ENCODE assay signal across 27 cellular contexts in the genomic region with DNA sequence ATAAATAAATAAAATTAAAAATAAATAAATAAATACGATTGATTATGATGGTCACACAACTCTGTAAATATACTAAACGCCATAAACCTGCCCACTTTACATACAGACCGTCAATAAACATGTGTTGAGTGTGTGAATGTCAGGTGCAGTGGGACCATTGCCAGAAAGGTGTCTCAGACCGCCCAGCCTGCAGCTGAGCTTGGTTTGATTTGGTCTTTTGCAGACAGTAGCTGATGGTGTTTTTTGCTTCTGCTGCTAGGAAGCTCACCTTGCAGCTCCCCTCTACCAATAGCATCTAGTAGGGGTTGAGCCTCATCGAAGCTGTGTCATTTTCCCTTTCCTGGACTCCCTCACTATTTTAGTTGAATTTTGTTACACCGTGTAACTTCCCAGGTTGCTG. TPM values are rescaled to one million over a fixed set of nuclear protein-coding genes. Genes with fewer than 3 reads are reported as not detected.
"Had no signal": no experiment of that assay in that cellular context is flagged by ENCODE, and none has a peak within 500 bp of the region (broad histone marks: within the 10 kb centered on the region; RNA-seq: fewer than 3 reads in every experiment).

No MANE protein-coding gene starts in this region.

- H3K9me3 ChIP-seq: right lobe of liver, thoracic aorta, vagina had no signal

- H3K27ac ChIP-seq: right lobe of liver, thoracic aorta, vagina, WERI-Rb-1 had no signal

- H3K36me3 ChIP-seq: right lobe of liver, thoracic aorta, vagina, WERI-Rb-1 had no signal

- H3K27ac Mint-ChIP-seq: activated CD4-positive, alpha-beta T cell treated with anti-CD3 and anti-CD28 coated beads, Interleukin-2, amount 10 ng/mL, durations not matched to agents 7 days and 5 days; activated CD8-positive, alpha-beta T cell treated with anti-CD3 and anti-CD28 coated beads for 36 hours; activated naive CD4-positive, alpha-beta T cell treated with anti-CD3 and anti-CD28 coated beads, Interleukin-2, amount 50 U/mL, for 24 hours; activated naive CD8-positive, alpha-beta T cell treated with anti-CD3 and anti-CD28 coated beads, Interleukin-2, amount 50 U/mL, for 24 hours; activated T-helper 2 cell treated with anti-CD3 and anti-CD28 coated beads, Interferon-gamma antibody, Interleukin-2, Interleukin-4, amounts not matched to agents 10 μg/mL and 5 μg/mL and 100 μg/mL, durations not matched to agents 14 hours and 24 hours and 36 hours; immature natural killer cell; natural killer cell treated with Interleukin-12 subunit alpha and Interleukin-12 subunit beta and Interleukin-15 and Interleukin-18, amount 100 ng/mL, for 72 hours; stimulated activated naive CD8-positive, alpha-beta T cell treated with anti-CD3 and anti-CD28 coated beads, Interleukin-15, Interleukin-2, amounts not matched to agents 100 ng/mL and 50 ng/mL, for 24 hours; T-helper 1 cell treated with Interleukin-12 subunit alpha and Interleukin-12 subunit beta and Interleukin-4 antibody, amounts not matched to agents 30 μg/mL and 1 μg/mL, for 36 hours; type B pancreatic cell had no signal

- DNase-seq: activated CD4-positive, alpha-beta T cell treated with anti-CD3 and anti-CD28 coated beads for 1 hour; activated CD4-positive, alpha-beta T cell treated with anti-CD3 and anti-CD28 coated beads, Interleukin-2, amount 10 ng/mL, durations not matched to agents 7 days and 5 days; activated CD8-positive, alpha-beta T cell treated with anti-CD3 and anti-CD28 coated beads for 36 hours; activated naive CD8-positive, alpha-beta T cell treated with anti-CD3 and anti-CD28 coated beads, Interleukin-2, amount 50 U/mL, for 24 hours; activated T-cell treated with anti-CD3 and anti-CD28 coated beads, Interleukin-2, amount 50 U/mL, for 4 hours; amygdala; caudate nucleus; foreskin fibroblast; head of caudate nucleus; hypothalamus; immature natural killer cell; kidney; mesendoderm; right lobe of liver; stimulated activated CD4-positive, alpha-beta T cell treated with anti-CD3 and anti-CD28 coated beads, Interleukin-12 subunit alpha, Interleukin-12 subunit beta, amount 100 ng/mL, for 4 hours; stimulated activated CD4-positive, alpha-beta T cell treated with anti-CD3 and anti-CD28 coated beads, Interleukin-4, amount 100 ng/mL, for 1 hour; T1000; WERI-Rb-1 had no signal

- H3K9me3 Mint-ChIP-seq: activated naive CD4-positive, alpha-beta T cell treated with anti-CD3 and anti-CD28 coated beads, Interleukin-2, amount 50 U/mL, for 24 hours; activated naive CD8-positive, alpha-beta T cell treated with anti-CD3 and anti-CD28 coated beads, Interleukin-2, amount 50 U/mL, for 24 hours; activated T-cell treated with anti-CD3 and anti-CD28 coated beads, Interleukin-2, amount 50 U/mL, for 4 hours; activated T-helper 2 cell treated with anti-CD3 and anti-CD28 coated beads, Interferon-gamma antibody, Interleukin-2, Interleukin-4, amounts not matched to agents 10 μg/mL and 5 μg/mL and 100 μg/mL, durations not matched to agents 14 hours and 24 hours and 36 hours; immature natural killer cell; natural killer cell treated with Interleukin-12 subunit alpha and Interleukin-12 subunit beta and Interleukin-15 and Interleukin-18, amount 100 ng/mL, for 72 hours; stimulated activated naive CD8-positive, alpha-beta T cell treated with anti-CD3 and anti-CD28 coated beads, Interleukin-15, Interleukin-2, amounts not matched to agents 100 ng/mL and 50 ng/mL, for 24 hours; T-helper 1 cell treated with Interleukin-12 subunit alpha and Interleukin-12 subunit beta and Interleukin-4 antibody, amounts not matched to agents 30 μg/mL and 1 μg/mL, for 36 hours; type B pancreatic cell had no signal

- H3K4me3 Mint-ChIP-seq: activated CD4-positive, alpha-beta T cell treated with anti-CD3 and anti-CD28 coated beads, Interleukin-2, amount 10 ng/mL, durations not matched to agents 7 days and 5 days; activated CD8-positive, alpha-beta T cell treated with anti-CD3 and anti-CD28 coated beads for 36 hours; activated naive CD4-positive, alpha-beta T cell treated with anti-CD3 and anti-CD28 coated beads, Interleukin-2, amount 50 U/mL, for 24 hours; activated naive CD8-positive, alpha-beta T cell treated with anti-CD3 and anti-CD28 coated beads, Interleukin-2, amount 50 U/mL, for 24 hours; activated T-cell treated with anti-CD3 and anti-CD28 coated beads, Interleukin-2, amount 50 U/mL, for 4 hours; immature natural killer cell; natural killer cell treated with Interleukin-12 subunit alpha and Interleukin-12 subunit beta and Interleukin-15 and Interleukin-18, amount 100 ng/mL, for 72 hours; stimulated activated naive CD8-positive, alpha-beta T cell treated with anti-CD3 and anti-CD28 coated beads, Interleukin-15, Interleukin-2, amounts not matched to agents 100 ng/mL and 50 ng/mL, for 24 hours; T-helper 1 cell treated with Interleukin-12 subunit alpha and Interleukin-12 subunit beta and Interleukin-4 antibody, amounts not matched to agents 30 μg/mL and 1 μg/mL, for 36 hours; type B pancreatic cell had no signal

- H3K4me1 Mint-ChIP-seq: activated CD4-positive, alpha-beta T cell treated with anti-CD3 and anti-CD28 coated beads, Interleukin-2, amount 10 ng/mL, durations not matched to agents 7 days and 5 days; activated naive CD4-positive, alpha-beta T cell treated with anti-CD3 and anti-CD28 coated beads, Interleukin-2, amount 50 U/mL, for 24 hours; activated naive CD8-positive, alpha-beta T cell treated with anti-CD3 and anti-CD28 coated beads, Interleukin-2, amount 50 U/mL, for 24 hours; immature natural killer cell had no signal

- H3K4me3 ChIP-seq: right lobe of liver, thoracic aorta, vagina had no signal

- H3K36me3 Mint-ChIP-seq: activated naive CD4-positive, alpha-beta T cell treated with anti-CD3 and anti-CD28 coated beads, Interleukin-2, amount 50 U/mL, for 24 hours; natural killer cell treated with Interleukin-12 subunit alpha and Interleukin-12 subunit beta and Interleukin-15 and Interleukin-18, amount 100 ng/mL, for 72 hours; type B pancreatic cell had no signal

- H3K27me3 ChIP-seq: right lobe of liver, vagina had no signal

- ATAC-seq: activated CD8-positive, alpha-beta T cell treated with anti-CD3 and anti-CD28 coated beads for 36 hours; activated naive CD8-positive, alpha-beta T cell treated with anti-CD3 and anti-CD28 coated beads, Interleukin-2, amount 50 U/mL, for 24 hours; activated T-cell treated with anti-CD3 and anti-CD28 coated beads, Interleukin-2, amount 50 U/mL, for 4 hours; esophagus mucosa; natural killer cell treated with Interleukin-12 subunit alpha and Interleukin-12 subunit beta and Interleukin-15 and Interleukin-18, amount 100 ng/mL, for 72 hours; right lobe of liver had no signal

- H3K4me1 ChIP-seq: right lobe of liver, vagina had no signal

- H3K27me3 Mint-ChIP-seq: activated CD8-positive, alpha-beta T cell treated with anti-CD3 and anti-CD28 coated beads for 36 hours; activated naive CD4-positive, alpha-beta T cell treated with anti-CD3 and anti-CD28 coated beads, Interleukin-2, amount 50 U/mL, for 24 hours; natural killer cell treated with Interleukin-12 subunit alpha and Interleukin-12 subunit beta and Interleukin-15 and Interleukin-18, amount 100 ng/mL, for 72 hours; stimulated activated naive CD8-positive, alpha-beta T cell treated with anti-CD3 and anti-CD28 coated beads, Interleukin-15, Interleukin-2, amounts not matched to agents 100 ng/mL and 50 ng/mL, for 24 hours had no signal

RNA-seq across cellular contexts. Expression of a gene that starts 35.1 kb away (rescaled TPM):
- total RNA-seq: activated T-helper 2 cell treated with anti-CD3 and anti-CD28 coated beads, Interferon-gamma antibody, Interleukin-2, Interleukin-4, amounts not matched to agents 10 μg/mL and 5 μg/mL and 100 μg/mL, durations not matched to agents 14 hours and 24 hours and 36 hours; natural killer cell treated with Interleukin-12 subunit alpha and Interleukin-12 subunit beta and Interleukin-15 and Interleukin-18, amount 100 ng/mL, for 72 hours; thoracic aorta; vagina had no signal
- polyA plus RNA-seq: immature natural killer cell had no signal
